24 cellular contexts compared by ENCODE assay signal in the genomic region with DNA sequence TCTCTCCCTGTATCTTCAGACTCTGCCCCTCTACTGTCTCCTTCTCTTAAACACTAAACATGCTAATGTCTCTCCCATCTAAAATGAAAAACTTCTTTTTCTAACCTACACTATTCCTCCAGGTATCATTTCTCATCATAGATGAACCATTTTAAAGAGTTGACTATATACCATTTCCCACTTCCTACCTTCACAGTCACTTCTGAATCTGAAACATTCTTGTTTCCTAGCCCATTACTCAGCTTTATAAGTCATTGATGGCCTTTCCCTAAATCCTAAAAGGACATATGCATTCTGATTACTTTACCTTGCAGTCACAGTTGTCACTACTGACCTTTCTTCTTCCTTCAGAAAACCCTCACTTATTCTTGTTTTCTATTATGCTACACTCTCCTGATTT.
DNase-seq lines count a peak whose midpoint lies in the region; ATAC-seq and TF ChIP-seq lines count a peak whose summit lies in the region.
"Had no signal": no experiment of that assay in that cellular context is flagged by ENCODE, and none has a peak within 500 bp of the region (broad histone marks: within the 10 kb centered on the region; RNA-seq: fewer than 3 reads in every experiment).

No MANE protein-coding gene starts in this region.

- peaks cover 16% of the 10 kb centered on the region for H3K4me1 Mint-ChIP-seq in activated CD4-positive, alpha-beta T cell treated with anti-CD3 and anti-CD28 coated beads for 36 hours
- peaks cover 9% of the 10 kb centered on the region for H3K4me1 Mint-ChIP-seq in activated T-helper 17 cell treated with anti-CD3 and anti-CD28 coated beads, Interleukin-2, amount 50 U/mL, for 72 hours

- POLR2A ChIA-PET in activated CD4-positive, alpha-beta T cell treated with anti-CD3 and anti-CD28 coated beads for 36 hours (lab: Charles Lee) = interaction anchor here (0.5 kb wide), 1 partner anchor 72 kb away, joined by 4 read pairs; no protein-coding TSS in a partner anchor

- peaks cover 87% of the 10 kb centered on the region for H3K79me2 ChIP-seq in DND-41 (ENCODE audit: insufficient read depth, low read length)

- H3K27ac ChIP-seq in DND-41 (ENCODE audit: low read length) (peak overlapping the region; percentile 97), KOPT-K1 (ENCODE audit: low read depth, low read length, poor library complexity, severe bottlenecking) (peak overlapping the region; percentile 85), stomach (no peak overlapping the region)
- H3K27ac ChIP-seq: 22Rv1, C4-2B, HL-60, Peyer's patch had no signal

- no peak for DNase-seq in activated CD4-positive, alpha-beta T cell treated with anti-CD3 and anti-CD28 coated beads for 36 hours
- no peak for DNase-seq in activated CD4-positive, alpha-beta T cell treated with anti-CD3 and anti-CD28 coated beads, Interleukin-2, amount 50 U/mL, for 48 hours
- no peak for DNase-seq in DND-41
- no peak for DNase-seq in NCI-H2196 (lab: John Stamatoyannopoulos, UW; ENCODE audit: unreplicated experiment)
- no peak for DNase-seq in NCI-H510A (lab: John Stamatoyannopoulos, UW)
- no peak for DNase-seq in stomach
- DNase-seq: DMS53, EL, GF-D8, NCI-H1092 treated with DMSO at 0.1 percent for 48 hours, NCI-H1436 treated with DMSO at 0.1 percent for 48 hours, NCI-H1930, NCI-H2227 treated with DMSO at 0.1 percent for 48 hours, NCI-H510A treated with DMSO at 0.1 percent for 48 hours, NCI-H748 treated with DMSO at 0.1 percent for 48 hours, Peyer's patch had no signal

- H3K4me3 ChIP-seq in DND-41 (ENCODE audit: low read depth in 1 of 2, low read length in 2 of 2) (0 out of 4 replicates have a peak overlapping the region, but pooled peaks of 1 of the 2 experiments have one; percentile 26), stomach (no peak overlapping the region)
- H3K4me3 ChIP-seq: K562, Peyer's patch had no signal

- H3K9me3 ChIP-seq in DND-41 (ENCODE audit: insufficient read depth, low read length, severe bottlenecking) (no peaks in the 10 kb centered on the region), KOPT-K1 (ENCODE audit: insufficient read depth, low read length, poor library complexity, severe bottlenecking) (no peaks in the 10 kb centered on the region), stomach (no peaks in the 10 kb centered on the region)
- H3K9me3 ChIP-seq: Peyer's patch had no signal

- H3K4me2 ChIP-seq in DND-41 (ENCODE audit: insufficient read depth, low read length) = peak overlapping the region; percentile 48

- H3K9ac ChIP-seq in DND-41 (ENCODE audit: low read depth, low read length) = peak overlapping the region; percentile 60

- H3K9me3 Mint-ChIP-seq in activated CD4-positive, alpha-beta T cell treated with anti-CD3 and anti-CD28 coated beads for 36 hours (ENCODE audit: low read depth) = no peaks in the 10 kb centered on the region
- no peaks in the 10 kb centered on the region for H3K9me3 Mint-ChIP-seq in activated T-helper 17 cell treated with anti-CD3 and anti-CD28 coated beads, Interleukin-2, amount 50 U/mL, for 72 hours

- CTCF ChIA-PET in activated CD4-positive, alpha-beta T cell treated with anti-CD3 and anti-CD28 coated beads for 36 hours (lab: Charles Lee) = no interaction called here

- intact Hi-C loops in activated CD4-positive, alpha-beta T cell treated with anti-CD3 and anti-CD28 coated beads for 36 hours (cut with DNase I, micrococcal nuclease) = no loop called here
- intact Hi-C loops in stomach (cut with DNase I; ENCODE audit: low total_unique reads) = no loop called here

- no peaks in the 10 kb centered on the region for H4K20me1 ChIP-seq in DND-41 (ENCODE audit: insufficient read depth, low read length)

- peak; percentile 54 for ATAC-seq in activated CD4-positive, alpha-beta T cell treated with anti-CD3 and anti-CD28 coated beads for 36 hours
- no peak for ATAC-seq in DND-41 (ENCODE audit: insufficient read depth, low read depth)
- ATAC-seq in activated T-helper 17 cell treated with anti-CD3 and anti-CD28 coated beads, Interleukin-2, amount 50 U/mL, for 72 hours (replicated peaks) = peak; percentile 64
- ATAC-seq: HepG2, K562, SK-N-SH treated with all-trans-retinoic acid at 6 μM for 48 hours had no signal

- peaks cover 20% of the 10 kb centered on the region for H3K36me3 Mint-ChIP-seq in activated CD4-positive, alpha-beta T cell treated with anti-CD3 and anti-CD28 coated beads for 36 hours (ENCODE audit: low read depth)
- H3K36me3 Mint-ChIP-seq in activated T-helper 17 cell treated with anti-CD3 and anti-CD28 coated beads, Interleukin-2, amount 50 U/mL, for 72 hours (ENCODE audit: low read depth) = peaks cover 5% of the 10 kb centered on the region

- H3K36me3 ChIP-seq in DND-41 (ENCODE audit: insufficient read depth, low read length) (peaks cover 54% of the 10 kb centered on the region), KOPT-K1 (ENCODE audit: insufficient read depth, low read length) (peaks cover 35% of the 10 kb centered on the region), stomach (peaks cover 0 to 17% (median 5%) of the 10 kb centered on the region in 4 donors)
- H3K36me3 ChIP-seq: Peyer's patch had no signal

- H3K27me3 ChIP-seq in DND-41 (ENCODE audit: insufficient read depth, low read length, poor library complexity) (no peaks in the 10 kb centered on the region), stomach (no peaks in the 10 kb centered on the region)
- H3K27me3 ChIP-seq: Peyer's patch had no signal

- H3K4me1 ChIP-seq in DND-41 (ENCODE audit: insufficient read depth, low read length) (peaks cover 98% of the 10 kb centered on the region), stomach (no peaks in the 10 kb centered on the region)
- H3K4me1 ChIP-seq: Peyer's patch had no signal

- TF ChIP-seq EP300 in stomach (IDR thresholded peaks at IDR 0.05) = no peak

- TF ChIP-seq POLR2A in stomach (IDR thresholded peaks at IDR 0.05) = no peak

- H3K4me3 Mint-ChIP-seq in activated CD4-positive, alpha-beta T cell treated with anti-CD3 and anti-CD28 coated beads for 36 hours = no peak overlapping the region
- no peak overlapping the region for H3K4me3 Mint-ChIP-seq in activated T-helper 17 cell treated with anti-CD3 and anti-CD28 coated beads, Interleukin-2, amount 50 U/mL, for 72 hours

- no peak overlapping the region for H3K27ac Mint-ChIP-seq in activated CD4-positive, alpha-beta T cell treated with anti-CD3 and anti-CD28 coated beads for 36 hours
- no peak overlapping the region for H3K27ac Mint-ChIP-seq in activated T-helper 17 cell treated with anti-CD3 and anti-CD28 coated beads, Interleukin-2, amount 50 U/mL, for 72 hours

- no peak for TF ChIP-seq CTCF in DND-41 (IDR thresholded peaks at IDR 0.05; ENCODE audit: borderline replicate concordance, extremely low read depth, low read length, poor library complexity, severe bottlenecking)
- no peak for TF ChIP-seq CTCF in stomach (IDR thresholded peaks at IDR 0.05)

- no peak overlapping the region for H2AFZ ChIP-seq in DND-41 (ENCODE audit: low read depth, low read length)

- H3K27me3 Mint-ChIP-seq in activated CD4-positive, alpha-beta T cell treated with anti-CD3 and anti-CD28 coated beads for 36 hours = no peaks in the 10 kb centered on the region
- no peaks in the 10 kb centered on the region for H3K27me3 Mint-ChIP-seq in activated T-helper 17 cell treated with anti-CD3 and anti-CD28 coated beads, Interleukin-2, amount 50 U/mL, for 72 hours

Comparison
In these comparisons a context has a peak if more than half of its experiments do, and no peak if none do; other contexts are left out.
1. H3K27ac ChIP-seq: peak in DND-41 (single experiment) and KOPT-K1 (single experiment); none in stomach (0 of 5).